10 cellular contexts compared by ENCODE assay signal in genomic region chr19:18008814-18009213, GRCh38. TPM values are rescaled to one million over a fixed set of nuclear protein-coding genes. Genes with fewer than 3 reads are reported as not detected.
A peak's percentile ranks its signal among the peaks of the same experiment; 100 is the strongest.
DNase-seq lines count a peak whose midpoint lies in the region; ATAC-seq, FAIRE-seq and TF ChIP-seq lines count a peak whose summit lies in the region.
"Had no signal": no experiment of that assay in that cellular context is flagged by ENCODE, and none has a peak within 500 bp of the region (broad histone marks: within the 10 kb centered on the region; RNA-seq: fewer than 3 reads in every experiment).

No MANE protein-coding gene starts in this region.

- no peak for DNase-seq in HFF-Myc (ENCODE audit: extremely low read depth, low read depth)
- DNase-seq in activated T-helper 2 cell treated with anti-CD3 and anti-CD28 coated beads, Interferon-gamma antibody, Interleukin-2, Interleukin-4, amounts not matched to agents 10 μg/mL and 5 μg/mL and 100 μg/mL, durations not matched to agents 14 hours and 24 hours and 36 hours (ENCODE audit: low spot score): no peak
- DNase-seq in kidney: no peak
- DNase-seq in ACHN: no peak
- DNase-seq in NCI-H526 (lab: John Stamatoyannopoulos, UW): no peak

- peaks cover 0 to 9% of the 10 kb centered on the region in 2 donors for H3K36me3 ChIP-seq in kidney (ENCODE audit: control insufficient read depth in 1 of 2, insufficient read depth in 2 of 2, low read length in 2 of 2)

- peak overlapping the region; percentile 47 to 65 for H3K27ac ChIP-seq in kidney (ENCODE audit: low read depth in 2 of 2, low read length in 2 of 2)

- peaks cover 61% of the 10 kb centered on the region for H3K36me3 Mint-ChIP-seq in activated T-helper 2 cell treated with anti-CD3 and anti-CD28 coated beads, Interferon-gamma antibody, Interleukin-2, Interleukin-4, amounts not matched to agents 10 μg/mL and 5 μg/mL and 100 μg/mL, durations not matched to agents 14 hours and 24 hours and 36 hours (ENCODE audit: low read depth)
- peaks cover 53% of the 10 kb centered on the region for H3K36me3 Mint-ChIP-seq in stimulated activated memory B cell treated with anti-CD40 and anti-IgM and Interleukin-4, amounts not matched to agents 10 μg/mL and 1 μg/mL and 100 μg/mL, for 72 hours

- peak overlapping the region; percentile 72 for H3K27ac Mint-ChIP-seq in activated T-helper 2 cell treated with anti-CD3 and anti-CD28 coated beads, Interferon-gamma antibody, Interleukin-2, Interleukin-4, amounts not matched to agents 10 μg/mL and 5 μg/mL and 100 μg/mL, durations not matched to agents 14 hours and 24 hours and 36 hours
- peak overlapping the region; percentile 84 for H3K27ac Mint-ChIP-seq in stimulated activated memory B cell treated with anti-CD40 and anti-IgM and Interleukin-4, amounts not matched to agents 10 μg/mL and 1 μg/mL and 100 μg/mL, for 72 hours

- H3K4me1 Mint-ChIP-seq in activated T-helper 2 cell treated with anti-CD3 and anti-CD28 coated beads, Interferon-gamma antibody, Interleukin-2, Interleukin-4, amounts not matched to agents 10 μg/mL and 5 μg/mL and 100 μg/mL, durations not matched to agents 14 hours and 24 hours and 36 hours (ENCODE audit: low read depth): peaks cover 33% of the 10 kb centered on the region
- peaks cover 44% of the 10 kb centered on the region for H3K4me1 Mint-ChIP-seq in stimulated activated memory B cell treated with anti-CD40 and anti-IgM and Interleukin-4, amounts not matched to agents 10 μg/mL and 1 μg/mL and 100 μg/mL, for 72 hours

- FAIRE-seq in kidney (lab: Jason Lieb, UNC): no peak
- FAIRE-seq: colon had no signal

- in situ Hi-C loops in ACHN (cut with HindIII; ENCODE audit: low pct_ligation_motif_present, low pct_unique_long_range_greater_than_20kb, low sequenced_read_pairs): no loop called here

- no peaks in the 10 kb centered on the region for H3K9me3 Mint-ChIP-seq in activated T-helper 2 cell treated with anti-CD3 and anti-CD28 coated beads, Interferon-gamma antibody, Interleukin-2, Interleukin-4, amounts not matched to agents 10 μg/mL and 5 μg/mL and 100 μg/mL, durations not matched to agents 14 hours and 24 hours and 36 hours
- H3K9me3 Mint-ChIP-seq in stimulated activated memory B cell treated with anti-CD40 and anti-IgM and Interleukin-4, amounts not matched to agents 10 μg/mL and 1 μg/mL and 100 μg/mL, for 72 hours: no peaks in the 10 kb centered on the region

- H3K9ac ChIP-seq in kidney (ENCODE audit: low read length in 2 of 2): peak overlapping the region in 1 of 2 donors; percentile 59

- H3K4me1 ChIP-seq in kidney (ENCODE audit: control insufficient read depth in 1 of 2, insufficient read depth in 1 of 2, low read depth in 1 of 2, low read length in 2 of 2): peaks cover 5 to 19% of the 10 kb centered on the region in 2 donors

- H3K4me3 ChIP-seq in HFF-Myc (replicated peaks; ENCODE audit: low read depth, low read length) (peak overlapping the region; percentile 37), kidney (ENCODE audit: low read length in 2 of 2) (peak overlapping the region; percentile 58 to 60)

- no peaks in the 10 kb centered on the region for H3K27me3 Mint-ChIP-seq in activated T-helper 2 cell treated with anti-CD3 and anti-CD28 coated beads, Interferon-gamma antibody, Interleukin-2, Interleukin-4, amounts not matched to agents 10 μg/mL and 5 μg/mL and 100 μg/mL, durations not matched to agents 14 hours and 24 hours and 36 hours (ENCODE audit: low read depth)
- H3K27me3 Mint-ChIP-seq in stimulated activated memory B cell treated with anti-CD40 and anti-IgM and Interleukin-4, amounts not matched to agents 10 μg/mL and 1 μg/mL and 100 μg/mL, for 72 hours: no peaks in the 10 kb centered on the region

- H3K9me3 ChIP-seq in kidney (ENCODE audit: control insufficient read depth in 1 of 2, low read length in 2 of 2): no peaks in the 10 kb centered on the region

- peak overlapping the region; percentile 85 for H3K4me3 Mint-ChIP-seq in activated T-helper 2 cell treated with anti-CD3 and anti-CD28 coated beads, Interferon-gamma antibody, Interleukin-2, Interleukin-4, amounts not matched to agents 10 μg/mL and 5 μg/mL and 100 μg/mL, durations not matched to agents 14 hours and 24 hours and 36 hours (ENCODE audit: low read depth)
- peak overlapping the region; percentile 92 for H3K4me3 Mint-ChIP-seq in stimulated activated memory B cell treated with anti-CD40 and anti-IgM and Interleukin-4, amounts not matched to agents 10 μg/mL and 1 μg/mL and 100 μg/mL, for 72 hours

- intact Hi-C loops in activated T-helper 2 cell treated with anti-CD3 and anti-CD28 coated beads, Interferon-gamma antibody, Interleukin-2, Interleukin-4, amounts not matched to agents 10 μg/mL and 5 μg/mL and 100 μg/mL, durations not matched to agents 14 hours and 24 hours and 36 hours (cut with micrococcal nuclease): loop anchor here (2.0 to 10.0 kb wide), 3 partner anchors 14 to 156 kb away; no protein-coding TSS in a partner anchor
- intact Hi-C loops in kidney (cut with DNase I): loop anchor here (5.0 kb wide), 1 partner anchor 48 kb away; no protein-coding TSS in a partner anchor

- no peak for ATAC-seq in stimulated activated memory B cell treated with anti-CD40 and anti-IgM and Interleukin-4, amounts not matched to agents 10 μg/mL and 1 μg/mL and 100 μg/mL, for 72 hours
- ATAC-seq in GM18502 (IDR thresholded peaks at IDR 0.05; ENCODE audit: poor library complexity, unreplicated experiment) (no peak), HG02759 (IDR thresholded peaks at IDR 0.05; ENCODE audit: unreplicated experiment) (no peak)

- TF ChIP-seq CTCF in HFF-Myc (IDR thresholded peaks at IDR 0.05; ENCODE audit: low read depth, low read length, missing control alignments) (no peak), kidney (IDR thresholded peaks at IDR 0.05; ENCODE audit: borderline replicate concordance, extremely low read depth, insufficient read depth) (no peak)

RNA-seq across cellular contexts. Expression of gene ARRDC2, which starts 0.8 kb away (rescaled TPM):
- total RNA-seq in activated T-helper 2 cell treated with anti-CD3 and anti-CD28 coated beads, Interferon-gamma antibody, Interleukin-2, Interleukin-4, amounts not matched to agents 10 μg/mL and 5 μg/mL and 100 μg/mL, durations not matched to agents 14 hours and 24 hours and 36 hours: 39.2 and 40.5 TPM in 2 replicates
- 68.4 TPM for total RNA-seq in kidney
- polyA plus RNA-seq in kidney (ENCODE audit: insufficient read depth, low read depth, low replicate concordance): 20.8 TPM

RNA-seq across cellular contexts. Expression of gene KCNN1, which starts 41.9 kb away (rescaled TPM):
- total RNA-seq in activated T-helper 2 cell treated with anti-CD3 and anti-CD28 coated beads, Interferon-gamma antibody, Interleukin-2, Interleukin-4, amounts not matched to agents 10 μg/mL and 5 μg/mL and 100 μg/mL, durations not matched to agents 14 hours and 24 hours and 36 hours: 0.14 and 0.16 TPM in 2 replicates
- 0.19 TPM for total RNA-seq in kidney
- 0.37 TPM for polyA plus RNA-seq in kidney (ENCODE audit: insufficient read depth, low read depth, low replicate concordance)
- total RNA-seq: HT1080 had no signal
